In genomic region chr15:89852342-89853005, GRCh38 we compare ENCODE assay signal across 13 cellular contexts. TPM values are rescaled to one million over a fixed set of nuclear protein-coding genes. Genes with fewer than 3 reads are reported as not detected.
DNase-seq lines count a peak whose midpoint lies in the region; ATAC-seq, FAIRE-seq and TF ChIP-seq lines count a peak whose summit lies in the region.
"Had no signal": no experiment of that assay in that cellular context is flagged by ENCODE, and none has a peak within 500 bp of the region (broad histone marks: within the 10 kb centered on the region; RNA-seq: fewer than 3 reads in every experiment).

No MANE protein-coding gene starts in this region.

- H4K91ac ChIP-seq in IMR-90 (ENCODE audit: insufficient read depth, low read depth, low read length): no peak overlapping the region

- no peak overlapping the region for H2BK5ac ChIP-seq in IMR-90 (ENCODE audit: low read depth, low read length, poor library complexity, severe bottlenecking)

- RAD21 ChIA-PET in GM12878 (lab: Charles Lee; ENCODE audit: unreplicated experiment): interaction anchor here (0.6 to 1.5 kb wide), 4 partner anchors 8 to 489 kb away, joined by 3 to 5 read pairs (median 3); no protein-coding TSS in a partner anchor

- no peak overlapping the region for H2BK20ac ChIP-seq in IMR-90 (ENCODE audit: low read depth, low read length)

- H3K9ac ChIP-seq in IMR-90 (ENCODE audit: low read depth, low read length): no peak overlapping the region
- no peak overlapping the region for H3K9ac ChIP-seq in GM12878 (ENCODE audit: control insufficient read depth, insufficient read depth, low read length)

- CTCF ChIA-PET in IMR-90 (lab: Yijun Ruan, JAX) (interaction anchor here (1.0 kb wide), 1 partner anchor 16 kb away, joined by 3 read pairs; no protein-coding TSS in a partner anchor), GM12878 (lab: Yijun Ruan, JAX) (interaction anchor here (0.7 to 1.2 kb wide), 4 partner anchors 9 to 44 kb away, joined by 3 to 12 read pairs (median 4); no protein-coding TSS in a partner anchor)

- no peak overlapping the region for H3K14ac ChIP-seq in IMR-90 (replicated peaks; ENCODE audit: low read depth, low read length)

- no peaks in the 10 kb centered on the region for H3K9me1 ChIP-seq in IMR-90 (ENCODE audit: insufficient read depth, low read length)

- no peak overlapping the region for H3K23ac ChIP-seq in IMR-90 (ENCODE audit: low read depth, low read length)

- no peak for TF ChIP-seq POLR2A in IMR-90 (IDR thresholded peaks at IDR 0.05; ENCODE audit: low read depth, low read length)
- TF ChIP-seq POLR2A in GM12878 (IDR thresholded peaks at IDR 0.05; ENCODE audit: low read depth, low read length): no peak

- H3K4me3 ChIP-seq in IMR-90 (ENCODE audit: insufficient read depth, low read depth, low read length) (no peak overlapping the region), GM12878 (no peak overlapping the region), small intestine (ENCODE audit: low read depth in 1 of 2, low read length in 2 of 2) (no peak overlapping the region)

- peak overlapping the region; percentile 48; the same call in 1 of the 3 replicates for H2BK15ac ChIP-seq in IMR-90 (ENCODE audit: low read depth, low read length)

- H3K27me3 ChIP-seq in IMR-90 (ENCODE audit: control insufficient read depth, insufficient read depth, low read length) (no peaks in the 10 kb centered on the region), GM12878 (replicated peaks in 1 of 2; ENCODE audit: control insufficient read depth in 2 of 2, insufficient read depth in 2 of 2, low read length in 1 of 2) (no peaks in the 10 kb centered on the region), small intestine (ENCODE audit: control insufficient read depth in 2 of 2, insufficient read depth in 2 of 2, low read length in 2 of 2) (no peaks in the 10 kb centered on the region)

- no peak overlapping the region for H2AFZ ChIP-seq in IMR-90 (replicated peaks; ENCODE audit: low read length, poor library complexity)
- no peak overlapping the region for H2AFZ ChIP-seq in GM12878 (ENCODE audit: control insufficient read depth, low read depth, low read length)

- in situ Hi-C loops in IMR-90 (cut with MboI; ENCODE audit: low sequenced_read_pairs): no loop called here
- in situ Hi-C loops in GM12878 (cut with MboI): no loop called here

- no peak overlapping the region for H4K5ac ChIP-seq in IMR-90 (ENCODE audit: low read depth, low read length)

- no peak overlapping the region for H2AK9ac ChIP-seq in IMR-90 (replicated peaks; ENCODE audit: low read depth, low read length, poor library complexity)

- no peak for TF ChIP-seq RAD21 in IMR-90 (IDR thresholded peaks at IDR 0.05; ENCODE audit: low read length)
- TF ChIP-seq RAD21 in GM12878 (IDR thresholded peaks at IDR 0.05; ENCODE audit: insufficient read depth, low read depth, low read length): no peak

- ATAC-seq in IMR-90 (ENCODE audit: low read depth) (no peak), GM12878 (no peak), left colon (peak; percentile 65), HG02571 (IDR thresholded peaks at IDR 0.05; ENCODE audit: unreplicated experiment) (no peak)

- H2BK120ac ChIP-seq in IMR-90 (ENCODE audit: low read depth, low read length): no peak overlapping the region

- WGBS in IMR-90 (ENCODE audit: extremely low coverage in 2 of 2, insufficient read length in 1 of 2), 2 experiments: no CpG with 5 or more reads among the region's 3 CpGs
- 98% methylated on average over 3 of the region's 3 CpGs for WGBS in GM12878 (ENCODE audit: insufficient coverage, insufficient replicate concordance, low lambda C conversion rate, missing lambda C conversion rate)
- WGBS in small intestine, 3 donors: 47 to 73% (median 54%) methylated on average over 3 of the region's 3 CpGs

- H4K8ac ChIP-seq in IMR-90 (ENCODE audit: low read depth in 2 of 2, low read length in 2 of 2): no peak overlapping the region

- no peaks in the 10 kb centered on the region for H3K79me2 ChIP-seq in GM12878 (ENCODE audit: control insufficient read depth, insufficient read depth, low read length)

- peaks cover 2% of the 10 kb centered on the region; the same call in 1 of the 2 replicates for H3K4me1 ChIP-seq in IMR-90 (ENCODE audit: control insufficient read depth, insufficient read depth, low read length)
- peaks cover 44% of the 10 kb centered on the region for H3K4me1 ChIP-seq in GM12878 (ENCODE audit: control insufficient read depth, insufficient read depth, low read length)
- peaks cover 5 to 15% of the 10 kb centered on the region in 2 donors for H3K4me1 ChIP-seq in small intestine (ENCODE audit: control insufficient read depth in 2 of 2, insufficient read depth in 1 of 2, low read depth in 1 of 2, low read length in 1 of 2)

- H3K4me2 ChIP-seq in IMR-90 (ENCODE audit: low read depth, low read length) (no peak overlapping the region), GM12878 (ENCODE audit: control insufficient read depth, insufficient read depth) (no peak overlapping the region)

- H3K4ac ChIP-seq in IMR-90 (ENCODE audit: low read depth, low read length): 0 out of 2 replicates have a peak overlapping the region, but pooled peaks have one; percentile 25

- intact Hi-C loops in IMR-90 (cut with micrococcal nuclease) (no loop called here), GM12878 (cut with micrococcal nuclease; ENCODE audit: unreplicated experiment) (no loop called here), left colon (cut with DNase I, micrococcal nuclease) (no loop called here)

- H3K27ac ChIP-seq in IMR-90 (ENCODE audit: insufficient read depth, low read length): no peak overlapping the region
- H3K27ac ChIP-seq in GM12878 (ENCODE audit: control insufficient read depth, insufficient read depth): peak overlapping the region; percentile 85
- peak overlapping the region; percentile 71 to 86 for H3K27ac ChIP-seq in small intestine (ENCODE audit: low read depth in 1 of 2, low read length in 1 of 2)

- TF ChIP-seq CTCF in IMR-90 (conservative IDR thresholded peaks at IDR 0.05; ENCODE audit: low read depth, low read length): no peak
- TF ChIP-seq CTCF in GM12878 (IDR thresholded peaks at IDR 0.05 in 2 of 3, conservative IDR thresholded peaks at IDR 0.05 in 1 of 3; ENCODE audit: control insufficient read depth in 2 of 3, extremely low read depth in 1 of 3, insufficient read depth in 1 of 3, low read depth in 3 of 3, low read length in 3 of 3): no peak
- no peak for TF ChIP-seq CTCF in GM20000 (IDR thresholded peaks at IDR 0.05; ENCODE audit: extremely low read depth, missing control alignments)

- H3K79me1 ChIP-seq in IMR-90 (ENCODE audit: low read depth in 1 of 2, low read length in 2 of 2): peaks cover 0 to 11% of the 10 kb centered on the region in 2 experiments; a peak in 2 of 4 replicates

- H2AK5ac ChIP-seq in IMR-90 (ENCODE audit: low read depth, low read length): peak overlapping the region; percentile 24; the same call in 1 of the 2 replicates

- no peak overlapping the region for H3K18ac ChIP-seq in IMR-90 (ENCODE audit: low read depth, low read length)

- dilution Hi-C loops in IMR-90 (cut with HindIII; ENCODE audit: low sequenced_read_pairs, unreplicated experiment): loop anchor here (25.0 kb wide), 1 partner anchor 90 kb away; the partner anchor contains the start of gene MESP1

- DNase-seq in IMR-90 (no peak), GM12878 (ENCODE audit: low read depth, low spot score) (no peak), left colon (peak; percentile 47 to 62), small intestine (peak; percentile 61), GM20000 (ENCODE audit: low spot score) (no peak)
- DNase-seq in activated naive CD4-positive, alpha-beta T cell (lab: John Stamatoyannopoulos, UW): no peak
- DNase-seq: CD4-positive, alpha-beta memory T cell; DMS79 treated with DMSO at 0.1 percent for 48 hours; NCI-H1048; SHP77 had no signal

- H3K56ac ChIP-seq in IMR-90 (ENCODE audit: extremely low read depth, insufficient read depth, low read length): no peak overlapping the region

- FAIRE-seq in GM12878 (lab: Jason Lieb, UNC) (no peak), small intestine (lab: Jason Lieb, UNC) (no peak)
- FAIRE-seq: G401.6, H1 had no signal

- H3K36me3 ChIP-seq in IMR-90 (ENCODE audit: control insufficient read depth, insufficient read depth, low read length) (peaks cover 6% of the 10 kb centered on the region), GM12878 (ENCODE audit: control insufficient read depth in 2 of 2, insufficient read depth in 2 of 2, low read length in 1 of 2) (no peaks in the 10 kb centered on the region; a peak in 1 of 4 replicates), small intestine (ENCODE audit: control insufficient read depth in 2 of 2, insufficient read depth in 2 of 2, low read length in 2 of 2) (no peaks in the 10 kb centered on the region)

- BruUV-seq in IMR-90 (replicated peaks; lab: Mats Ljungman, UMichigan) (no TSS peak), GM12878 (replicated peaks; lab: Mats Ljungman, UMichigan) (no TSS peak)

- no peaks in the 10 kb centered on the region for H3K9me3 ChIP-seq in IMR-90 (ENCODE audit: control insufficient read depth, insufficient read depth, low read length)
- no peaks in the 10 kb centered on the region for H3K9me3 ChIP-seq in GM12878 (replicated peaks; ENCODE audit: control insufficient read depth, insufficient read depth, low read length)
- H3K9me3 ChIP-seq in small intestine (ENCODE audit: control insufficient read depth, low read depth): no peaks in the 10 kb centered on the region

- H4K20me1 ChIP-seq in IMR-90 (ENCODE audit: insufficient read depth, low read length) (no peaks in the 10 kb centered on the region), GM12878 (ENCODE audit: control insufficient read depth, insufficient read depth) (no peaks in the 10 kb centered on the region)

- SMC1A ChIA-PET in GM12878 (lab: Charles Lee; ENCODE audit: uncharacterized antibody, unreplicated experiment): interaction anchor here (0.6 to 1.3 kb wide), 5 partner anchors 8 to 91 kb away, joined by 3 to 10 read pairs (median 4); no protein-coding TSS in a partner anchor

- POLR2A ChIA-PET in IMR-90 (lab: Charles Lee; ENCODE audit: unreplicated experiment) (no interaction called here), GM12878 (lab: Charles Lee) (no interaction called here)

- no peak for TF ChIP-seq EP300 in GM12878 (IDR thresholded peaks at IDR 0.05; ENCODE audit: borderline replicate concordance in 1 of 2, control insufficient read depth in 1 of 2, low read depth in 2 of 2, low read length in 2 of 2)

RNA-seq across cellular contexts. Expression of gene ANPEP, which starts 37.8 kb away (rescaled TPM):
- total RNA-seq in IMR-90 (2012; rRNA removed) (8.4 and 8.6 TPM in 2 replicates), GM12878 (2014; rRNA removed) (not detected in 2 replicates), GM12878 (2014; rRNA removed; fragmentation: Illumina TruSeq; extraction: Trizol) (not detected in 2 replicates), GM12878 (2021) (0.58 and 0.87 TPM in 2 replicates), left colon (100 to 1,000 TPM; 439 to 623 TPM)
- polyA plus RNA-seq in IMR-90 (2012; rRNA removed) (40.4 and 47.0 TPM in 2 replicates), GM12878 (2011; rRNA removed) (not detected in 2 replicates), GM12878 (2014; fragmentation: Illumina TruSeq; extraction: Trizol) (0.05 and 0.18 TPM in 2 replicates), GM12878 (2014; fragmentation: Nextera tagmentation; extraction: Ambion mirVana) (not detected), GM12878 (2014; rRNA removed) (not detected in 2 replicates), GM12878 (2016; fragmentation: Nextera tagmentation; extraction: Ambion mirVana) (under 1 TPM; 0.19 to 0.24 TPM), small intestine (1,000 to 10,000 TPM; 1,286 to 3,293 (median 3,150) TPM)
- polyA plus RNA-seq in IMR-90 (2012; cell fraction: cytosol; rRNA removed): 50.7 and 52.3 TPM in 2 replicates
- 95.5 and 110 TPM in 2 replicates for polyA plus RNA-seq in IMR-90 (2012; cell fraction: nucleus; rRNA removed; ENCODE audit: low replicate concordance)
- 0.73 TPM in 1 of 2 replicates, not detected in the other for total RNA-seq in GM12878 (2013; cell fraction: nucleolus; rRNA removed)
- polyA plus RNA-seq in GM12878 (2011; ENCODE audit: low read depth): not detected
- not detected in 2 replicates for polyA plus RNA-seq in GM12878 (2011; cell fraction: cytosol; rRNA removed)
- 0.04 TPM in 1 of 2 replicates, not detected in the other for polyA plus RNA-seq in GM12878 (2011; cell fraction: nucleus; rRNA removed)
- polyA plus RNA-seq in GM12878 (2012): not detected in 2 replicates
- polyA minus RNA-seq in GM12878 (2011; rRNA and poly(A)+ RNA removed): not detected in 2 replicates
- not detected in 2 replicates for polyA minus RNA-seq in GM12878 (2011; cell fraction: cytosol; rRNA and poly(A)+ RNA removed)
- not detected in 2 replicates for polyA minus RNA-seq in GM12878 (2011; cell fraction: nucleus; rRNA and poly(A)+ RNA removed)
- polyA plus RNA-seq: CD4-positive, alpha-beta memory T cell had no signal

RNA-seq across cellular contexts. Expression of gene AP3S2, which starts 41.3 kb away (rescaled TPM):
- total RNA-seq in IMR-90 (2012; rRNA removed) (34.1 and 44.4 TPM in 2 replicates), GM12878 (2014; rRNA removed) (23.4 and 27.1 TPM in 2 replicates), GM12878 (2014; rRNA removed; fragmentation: Illumina TruSeq; extraction: Trizol) (42.2 and 43.6 TPM in 2 replicates), GM12878 (2021) (22.3 and 24.7 TPM in 2 replicates), left colon (10 to 100 TPM; 54.0 to 59.3 TPM)
- polyA plus RNA-seq in IMR-90 (2012; rRNA removed) (10.1 and 12.6 TPM in 2 replicates), GM12878 (2011; rRNA removed) (25.8 and 49.0 TPM in 2 replicates), GM12878 (2014; fragmentation: Illumina TruSeq; extraction: Trizol) (28.3 and 28.8 TPM in 2 replicates), GM12878 (2014; fragmentation: Nextera tagmentation; extraction: Ambion mirVana) (10 to 100 TPM; 10.0 to 13.1 TPM), GM12878 (2014; rRNA removed) (18.3 and 33.7 TPM in 2 replicates), GM12878 (2016; fragmentation: Nextera tagmentation; extraction: Ambion mirVana) (10 to 100 TPM; 21.6 to 26.1 TPM), small intestine (10 to 100 TPM; 22.7 to 33.3 (median 30.3) TPM)
- 5.4 and 8.9 TPM in 2 replicates for polyA plus RNA-seq in IMR-90 (2012; cell fraction: cytosol; rRNA removed)
- 6.6 and 14.6 TPM in 2 replicates for polyA plus RNA-seq in IMR-90 (2012; cell fraction: nucleus; rRNA removed; ENCODE audit: low replicate concordance)
- total RNA-seq in GM12878 (2013; cell fraction: nucleolus; rRNA removed): 80.5 and 89.8 TPM in 2 replicates
- 11.7 TPM for polyA plus RNA-seq in GM12878 (2011; ENCODE audit: low read depth)
- 13.0 and 16.4 TPM in 2 replicates for polyA plus RNA-seq in GM12878 (2011; cell fraction: cytosol; rRNA removed)
- polyA plus RNA-seq in GM12878 (2011; cell fraction: nucleus; rRNA removed): 8.7 and 12.3 TPM in 2 replicates
- polyA plus RNA-seq in GM12878 (2012): 13.6 and 19.6 TPM in 2 replicates
- polyA minus RNA-seq in GM12878 (2011; rRNA and poly(A)+ RNA removed): 38.0 and 52.5 TPM in 2 replicates
- polyA minus RNA-seq in GM12878 (2011; cell fraction: cytosol; rRNA and poly(A)+ RNA removed): 9.2 and 11.1 TPM in 2 replicates
- polyA minus RNA-seq in GM12878 (2011; cell fraction: nucleus; rRNA and poly(A)+ RNA removed): 19.3 and 31.9 TPM in 2 replicates

Comparison
In these comparisons a context has a peak if more than half of its experiments do, and no peak if none do; other contexts are left out.
1. DNase-seq: peak in left colon (2 of 2) and small intestine (single experiment); none in IMR-90 (single experiment), GM12878 (single experiment), activated naive CD4-positive, alpha-beta T cell (0 of 4) and GM20000 (single experiment).
2. RNA of gene ANPEP, which starts 37.8 kb away (total RNA-seq): 439 to 623 TPM in left colon; 8.4 to 8.6 TPM in IMR-90 and 0.58 to 0.87 TPM in GM12878; every median in the first group is over 10 times any median in the second.